Comparison of ENCODE assay signal across 1 cellular context in the genomic region with DNA sequence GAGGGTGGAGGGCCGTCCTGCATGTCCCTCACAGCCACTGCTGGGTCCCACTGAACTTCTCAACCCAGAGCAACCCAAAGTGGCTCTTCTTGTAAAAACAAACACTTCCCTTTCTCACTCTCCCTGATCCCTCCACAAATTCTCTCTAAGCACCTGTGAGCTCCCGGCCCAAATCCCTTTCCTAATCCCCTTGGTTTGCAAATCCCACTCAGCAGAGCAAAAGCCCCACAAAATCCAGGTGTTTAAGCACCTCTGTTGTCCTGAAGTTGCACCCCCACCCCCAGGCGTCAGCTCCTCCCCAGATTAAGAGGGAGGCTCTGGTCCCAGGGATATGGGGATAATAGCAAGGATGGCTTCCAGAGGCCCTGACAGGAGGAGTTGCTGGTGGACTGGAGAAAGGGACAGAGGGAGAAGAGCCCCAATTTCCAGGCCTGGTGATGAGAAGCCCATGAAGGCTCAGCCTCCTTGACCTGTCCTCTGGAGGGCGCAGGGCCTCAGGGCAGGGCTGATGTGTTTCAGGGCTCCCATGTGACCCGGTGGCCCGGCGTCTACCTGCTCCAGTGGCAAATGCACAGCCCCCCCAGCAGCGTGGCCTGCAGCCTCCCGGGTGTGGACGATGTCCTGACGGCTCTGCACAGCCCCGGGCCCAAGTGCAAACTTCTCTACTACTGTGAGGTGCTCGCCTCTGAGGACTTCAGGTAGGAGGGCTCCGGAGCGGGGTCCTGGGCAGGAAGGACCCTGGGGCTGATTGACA.
TF ChIP-seq lines count a peak whose summit lies in the region.

No MANE protein-coding gene starts in this region.

TF ChIP-seq in HepG2, 621 proteins besides CTCF, POLR2A, EP300 and RAD21 (continued from another document):
- peak; percentile 27; the same call in 1 of the 2 replicates for TF ChIP-seq ZNF333 (CRISPR knock-in tag; IDR thresholded peaks at IDR 0.05; ENCODE audit: borderline replicate concordance)
- TF ChIP-seq NCOA5 (CRISPR knock-in tag; IDR thresholded peaks at IDR 0.05), result no peak
- no peak for TF ChIP-seq ZSCAN12 (CRISPR knock-in tag; IDR thresholded peaks at IDR 0.05)
- TF ChIP-seq, protein P1, sequence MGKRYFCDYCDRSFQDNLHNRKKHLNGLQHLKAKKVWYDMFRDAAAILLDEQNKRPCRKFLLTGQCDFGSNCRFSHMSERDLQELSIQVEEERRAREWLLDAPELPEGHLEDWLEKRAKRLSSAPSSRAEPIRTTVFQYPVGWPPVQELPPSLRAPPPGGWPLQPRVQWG (CRISPR knock-in tag; IDR thresholded peaks at IDR 0.05; ENCODE audit: borderline replicate concordance, low read depth), result no peak
- TF ChIP-seq SAP130 (CRISPR knock-in tag; IDR thresholded peaks at IDR 0.05; ENCODE audit: low read depth), result peak; percentile 25; the same call in 1 of the 2 replicates
- no peak for TF ChIP-seq ZNF547 (CRISPR knock-in tag; IDR thresholded peaks at IDR 0.05)
- 0 out of 2 replicates have a peak, but pooled peaks have one; percentile 17 for TF ChIP-seq ZNF777 (CRISPR knock-in tag; IDR thresholded peaks at IDR 0.05)
- TF ChIP-seq ZNF501 (CRISPR knock-in tag; IDR thresholded peaks at IDR 0.05), result peak; percentile 74; the same call in 1 of the 2 replicates
- 0 out of 2 replicates have a peak, but pooled peaks have one; percentile 38 for TF ChIP-seq ZBTB7B (CRISPR knock-in tag; IDR thresholded peaks at IDR 0.05)
- peak; percentile 38; the same call in 1 of the 2 replicates for TF ChIP-seq SMC3 (IDR thresholded peaks at IDR 0.05; ENCODE audit: low read length)
- no peak for TF ChIP-seq SRSF4 (IDR thresholded peaks at IDR 0.05; ENCODE audit: low read depth, low read length, poor library complexity, severe bottlenecking)
- no peak for TF ChIP-seq FOXP1 (IDR thresholded peaks at IDR 0.05)
- TF ChIP-seq FOXP1 (CRISPR knock-in tag; IDR thresholded peaks at IDR 0.05), result no peak
- TF ChIP-seq, protein P2, sequence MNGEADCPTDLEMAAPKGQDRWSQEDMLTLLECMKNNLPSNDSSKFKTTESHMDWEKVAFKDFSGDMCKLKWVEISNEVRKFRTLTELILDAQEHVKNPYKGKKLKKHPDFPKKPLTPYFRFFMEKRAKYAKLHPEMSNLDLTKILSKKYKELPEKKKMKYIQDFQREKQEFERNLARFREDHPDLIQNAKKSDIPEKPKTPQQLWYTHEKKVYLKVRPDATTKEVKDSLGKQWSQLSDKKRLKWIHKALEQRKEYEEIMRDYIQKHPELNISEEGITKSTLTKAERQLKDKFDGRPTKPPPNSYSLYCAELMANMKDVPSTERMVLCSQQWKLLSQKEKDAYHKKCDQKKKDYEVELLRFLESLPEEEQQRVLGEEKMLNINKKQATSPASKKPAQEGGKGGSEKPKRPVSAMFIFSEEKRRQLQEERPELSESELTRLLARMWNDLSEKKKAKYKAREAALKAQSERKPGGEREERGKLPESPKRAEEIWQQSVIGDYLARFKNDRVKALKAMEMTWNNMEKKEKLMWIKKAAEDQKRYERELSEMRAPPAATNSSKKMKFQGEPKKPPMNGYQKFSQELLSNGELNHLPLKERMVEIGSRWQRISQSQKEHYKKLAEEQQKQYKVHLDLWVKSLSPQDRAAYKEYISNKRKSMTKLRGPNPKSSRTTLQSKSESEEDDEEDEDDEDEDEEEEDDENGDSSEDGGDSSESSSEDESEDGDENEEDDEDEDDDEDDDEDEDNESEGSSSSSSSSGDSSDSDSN (CRISPR knock-in tag; IDR thresholded peaks at IDR 0.05), result no peak
- TF ChIP-seq ZNF225 (CRISPR knock-in tag; IDR thresholded peaks at IDR 0.05), result 0 out of 2 replicates have a peak, but pooled peaks have one; percentile 25
- TF ChIP-seq, protein P3, sequence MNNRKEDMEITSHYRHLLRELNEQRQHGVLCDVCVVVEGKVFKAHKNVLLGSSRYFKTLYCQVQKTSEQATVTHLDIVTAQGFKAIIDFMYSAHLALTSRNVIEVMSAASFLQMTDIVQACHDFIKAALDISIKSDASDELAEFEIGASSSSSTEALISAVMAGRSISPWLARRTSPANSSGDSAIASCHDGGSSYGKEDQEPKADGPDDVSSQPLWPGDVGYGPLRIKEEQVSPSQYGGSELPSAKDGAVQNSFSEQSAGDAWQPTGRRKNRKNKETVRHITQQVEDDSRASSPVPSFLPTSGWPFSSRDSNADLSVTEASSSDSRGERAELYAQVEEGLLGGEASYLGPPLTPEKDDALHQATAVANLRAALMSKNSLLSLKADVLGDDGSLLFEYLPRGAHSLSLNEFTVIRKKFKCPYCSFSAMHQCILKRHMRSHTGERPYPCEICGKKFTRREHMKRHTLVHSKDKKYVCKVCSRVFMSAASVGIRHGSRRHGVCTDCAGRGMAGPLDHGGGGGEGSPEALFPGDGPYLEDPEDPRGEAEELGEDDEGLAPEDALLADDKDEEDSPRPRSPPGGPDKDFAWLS (CRISPR knock-in tag; IDR thresholded peaks at IDR 0.05; ENCODE audit: borderline replicate concordance), result no peak
- peak; percentile 47 for TF ChIP-seq IKZF4 (CRISPR knock-in tag; IDR thresholded peaks at IDR 0.05; ENCODE audit: borderline replicate concordance, low read depth, not compliant biosample characterization)
- 0 out of 2 replicates have a peak, but pooled peaks have one; percentile 49 for TF ChIP-seq ZNF552 (CRISPR knock-in tag; IDR thresholded peaks at IDR 0.05; ENCODE audit: borderline replicate concordance)
- TF ChIP-seq, protein P4, sequence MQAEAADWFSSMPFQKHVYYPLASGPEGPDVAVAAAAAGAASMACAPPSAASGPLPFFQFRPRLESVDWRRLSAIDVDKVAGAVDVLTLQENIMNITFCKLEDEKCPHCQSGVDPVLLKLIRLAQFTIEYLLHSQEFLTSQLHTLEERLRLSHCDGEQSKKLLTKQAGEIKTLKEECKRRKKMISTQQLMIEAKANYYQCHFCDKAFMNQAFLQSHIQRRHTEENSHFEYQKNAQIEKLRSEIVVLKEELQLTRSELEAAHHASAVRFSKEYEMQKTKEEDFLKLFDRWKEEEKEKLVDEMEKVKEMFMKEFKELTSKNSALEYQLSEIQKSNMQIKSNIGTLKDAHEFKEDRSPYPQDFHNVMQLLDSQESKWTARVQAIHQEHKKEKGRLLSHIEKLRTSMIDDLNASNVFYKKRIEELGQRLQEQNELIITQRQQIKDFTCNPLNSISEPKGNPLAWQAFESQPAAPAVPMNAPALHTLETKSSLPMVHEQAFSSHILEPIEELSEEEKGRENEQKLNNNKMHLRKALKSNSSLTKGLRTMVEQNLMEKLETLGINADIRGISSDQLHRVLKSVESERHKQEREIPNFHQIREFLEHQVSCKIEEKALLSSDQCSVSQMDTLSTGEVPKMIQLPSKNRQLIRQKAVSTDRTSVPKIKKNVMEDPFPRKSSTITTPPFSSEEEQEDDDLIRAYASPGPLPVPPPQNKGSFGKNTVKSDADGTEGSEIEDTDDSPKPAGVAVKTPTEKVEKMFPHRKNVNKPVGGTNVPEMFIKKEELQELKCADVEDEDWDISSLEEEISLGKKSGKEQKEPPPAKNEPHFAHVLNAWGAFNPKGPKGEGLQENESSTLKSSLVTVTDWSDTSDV (CRISPR knock-in tag; IDR thresholded peaks at IDR 0.05), result no peak
